ENCODE assay signal across 22 cellular contexts in genomic region chr4:107220976-107221375, GRCh38.
"Had no signal": no experiment of that assay in that cellular context is flagged by ENCODE, and none has a peak within 500 bp of the region (broad histone marks: within the 10 kb centered on the region; RNA-seq: fewer than 3 reads in every experiment).

No MANE protein-coding gene starts in this region.

- DNase-seq: activated CD4-positive, alpha-beta T cell treated with anti-CD3 and anti-CD28 coated beads for 48 hours; activated CD4-positive, alpha-beta T cell treated with anti-CD3 and anti-CD28 coated beads, Interleukin-2, amount 50 U/mL, for 48 hours; activated CD4-positive, CD25-positive, alpha-beta regulatory T cell treated with anti-CD3 and anti-CD28 coated beads, Interleukin-2, amount 50 U/mL, for 72 hours; activated CD8-positive, alpha-beta memory T cell treated with anti-CD3 and anti-CD28 coated beads, Interleukin-2, amount 10 ng/mL, durations not matched to agents 7 days and 5 days; activated effector memory CD4-positive, alpha-beta T cell treated with Interleukin-2 at 50 U/mL for 16 hours; activated naive CD4-positive, alpha-beta T cell; activated T-cell treated with anti-CD3 and anti-CD28 coated beads, Interleukin-2, amount 50 U/mL, for 24 hours; amygdala; KG1; MV-4-11; NCI-H1092 treated with DMSO at 0.1 percent for 48 hours; NCI-H1417 treated with DMSO at 0.1 percent for 48 hours; NCI-H1694 treated with DMSO at 0.1 percent for 48 hours; NCI-H2029 treated with DMSO at 0.1 percent for 48 hours; NCI-H510A treated with DMSO at 0.1 percent for 48 hours; NCI-H69; NK-92 treated with Interleukin-12 subunit alpha and Interleukin-12 subunit beta, amount 100 ng/mL, for 24 hours; OCI-M1; RPMI8226 had no signal

- ATAC-seq: activated CD8-positive, alpha-beta memory T cell treated with anti-CD3 and anti-CD28 coated beads, Interleukin-2, amount 10 ng/mL, durations not matched to agents 7 days and 5 days; Panc1; Right ventricle myocardium inferior; WTC11 had no signal
